ENCODE assay signal across 21 cellular contexts in genomic region chr12:103397536-103397935, GRCh38.
"Had no signal": no experiment of that assay in that cellular context is flagged by ENCODE, and none has a peak within 500 bp of the region (broad histone marks: within the 10 kb centered on the region; RNA-seq: fewer than 3 reads in every experiment).

No MANE protein-coding gene starts in this region.

- H3K36me3 Mint-ChIP-seq: stimulated activated effector memory CD8-positive, alpha-beta T cell treated with anti-CD3 and anti-CD28 coated beads, Interleukin-12 subunit alpha, Interleukin-12 subunit beta, amount 100 ng/mL, for 72 hours; type B pancreatic cell had no signal

- DNase-seq: dorsolateral prefrontal cortex; effector CD8-positive, alpha-beta T cell; glutamatergic neuron; islet precursor cell; mucosa of descending colon; naive thymus-derived CD8-positive, alpha-beta T cell; psoas muscle; retina; right lobe of liver; stimulated activated CD4-positive, alpha-beta T cell treated with anti-CD3 and anti-CD28 coated beads, Interleukin-4, amount 100 ng/mL, for 1 hour; stimulated activated CD8-positive, alpha-beta memory T cell treated with anti-CD3 and anti-CD28 coated beads, Interleukin-4, amount 100 ng/mL, for 48 hours; stimulated activated naive CD8-positive, alpha-beta T cell treated with anti-CD3 and anti-CD28 coated beads, Interleukin-15, Interleukin-2, amounts not matched to agents 100 U/mL and 50 U/mL, for 24 hours; thyroid gland had no signal

- ATAC-seq: esophagus mucosa; gastroesophageal sphincter; left lobe of liver; mucosa of descending colon; naive thymus-derived CD8-positive, alpha-beta T cell; psoas muscle; right lobe of liver; stimulated activated effector memory CD8-positive, alpha-beta T cell treated with anti-CD3 and anti-CD28 coated beads, Interleukin-12 subunit alpha, Interleukin-12 subunit beta, amount 100 ng/mL, for 72 hours; stimulated activated naive CD8-positive, alpha-beta T cell treated with anti-CD3 and anti-CD28 coated beads, Interleukin-15, Interleukin-2, amounts not matched to agents 100 U/mL and 50 U/mL, for 24 hours had no signal

- H3K4me1 Mint-ChIP-seq: stimulated activated effector memory CD8-positive, alpha-beta T cell treated with anti-CD3 and anti-CD28 coated beads, Interleukin-12 subunit alpha, Interleukin-12 subunit beta, amount 100 ng/mL, for 72 hours had no signal

- H3K36me3 ChIP-seq: gastroesophageal sphincter, neutrophil, right lobe of liver, suprapubic skin, thyroid gland, vagina had no signal

- H3K27me3 ChIP-seq: gastroesophageal sphincter, neutrophil, right lobe of liver, suprapubic skin, thyroid gland, vagina had no signal

- H3K27me3 Mint-ChIP-seq: naive thymus-derived CD8-positive, alpha-beta T cell; type B pancreatic cell had no signal

- H3K9me3 Mint-ChIP-seq: stimulated activated effector memory CD8-positive, alpha-beta T cell treated with anti-CD3 and anti-CD28 coated beads, Interleukin-12 subunit alpha, Interleukin-12 subunit beta, amount 100 ng/mL, for 72 hours; type B pancreatic cell had no signal

- H3K4me1 ChIP-seq: gastroesophageal sphincter, psoas muscle, right lobe of liver, suprapubic skin, thyroid gland, vagina had no signal

- H3K9me3 ChIP-seq: mucosa of descending colon, neutrophil, right lobe of liver, thyroid gland, vagina had no signal

- H3K4me3 ChIP-seq: dorsolateral prefrontal cortex, gastroesophageal sphincter, mucosa of descending colon, psoas muscle, right lobe of liver, suprapubic skin, thyroid gland, vagina had no signal

- H3K27ac Mint-ChIP-seq: naive thymus-derived CD8-positive, alpha-beta T cell; stimulated activated effector memory CD8-positive, alpha-beta T cell treated with anti-CD3 and anti-CD28 coated beads, Interleukin-12 subunit alpha, Interleukin-12 subunit beta, amount 100 ng/mL, for 72 hours; type B pancreatic cell had no signal

- H3K27ac ChIP-seq: dorsolateral prefrontal cortex, gastroesophageal sphincter, neutrophil, psoas muscle, right lobe of liver, suprapubic skin, thyroid gland, vagina had no signal

- H3K4me3 Mint-ChIP-seq: naive thymus-derived CD8-positive, alpha-beta T cell; stimulated activated effector memory CD8-positive, alpha-beta T cell treated with anti-CD3 and anti-CD28 coated beads, Interleukin-12 subunit alpha, Interleukin-12 subunit beta, amount 100 ng/mL, for 72 hours; type B pancreatic cell had no signal
